ENCODE assay signal across 1 cellular context in genomic region chr10:100038561-100039071, GRCh38.
TF ChIP-seq lines count a peak whose summit lies in the region.

No MANE protein-coding gene starts in this region.

TF ChIP-seq in HepG2, 621 proteins besides CTCF, POLR2A, EP300 and RAD21 (continued from another document and continues in another):
- TF ChIP-seq, protein P1, sequence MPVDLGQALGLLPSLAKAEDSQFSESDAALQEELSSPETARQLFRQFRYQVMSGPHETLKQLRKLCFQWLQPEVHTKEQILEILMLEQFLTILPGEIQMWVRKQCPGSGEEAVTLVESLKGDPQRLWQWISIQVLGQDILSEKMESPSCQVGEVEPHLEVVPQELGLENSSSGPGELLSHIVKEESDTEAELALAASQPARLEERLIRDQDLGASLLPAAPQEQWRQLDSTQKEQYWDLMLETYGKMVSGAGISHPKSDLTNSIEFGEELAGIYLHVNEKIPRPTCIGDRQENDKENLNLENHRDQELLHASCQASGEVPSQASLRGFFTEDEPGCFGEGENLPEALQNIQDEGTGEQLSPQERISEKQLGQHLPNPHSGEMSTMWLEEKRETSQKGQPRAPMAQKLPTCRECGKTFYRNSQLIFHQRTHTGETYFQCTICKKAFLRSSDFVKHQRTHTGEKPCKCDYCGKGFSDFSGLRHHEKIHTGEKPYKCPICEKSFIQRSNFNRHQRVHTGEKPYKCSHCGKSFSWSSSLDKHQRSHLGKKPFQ (CRISPR knock-in tag; IDR thresholded peaks at IDR 0.05; ENCODE audit: insufficient replicate concordance) = no peak
- TF ChIP-seq ZNF605 (CRISPR knock-in tag; IDR thresholded peaks at IDR 0.05) (0 out of 2 replicates have a peak, but pooled peaks have one; percentile 47), ZNF761 (CRISPR knock-in tag; conservative IDR thresholded peaks at IDR 0.05) (no peak), ZNF431 (CRISPR knock-in tag; IDR thresholded peaks at IDR 0.05; ENCODE audit: borderline replicate concordance, low read depth) (no peak), ZNF343 (CRISPR knock-in tag; IDR thresholded peaks at IDR 0.05) (no peak), NFIC (IDR thresholded peaks at IDR 0.05; ENCODE audit: low read length) (no peak), THAP9 (CRISPR knock-in tag; IDR thresholded peaks at IDR 0.05; ENCODE audit: borderline replicate concordance) (no peak), FOSL2 (CRISPR knock-in tag; IDR thresholded peaks at IDR 0.05) (0 out of 2 replicates have a peak, but pooled peaks have one; percentile 11), ZNF124 (CRISPR knock-in tag; IDR thresholded peaks at IDR 0.05) (no peak), CBX5 (CRISPR knock-in tag; IDR thresholded peaks at IDR 0.05; ENCODE audit: borderline replicate concordance) (no peak), ZUFSP (CRISPR knock-in tag; IDR thresholded peaks at IDR 0.05; ENCODE audit: borderline replicate concordance) (no peak), ZNF598 (CRISPR knock-in tag; IDR thresholded peaks at IDR 0.05; ENCODE audit: borderline replicate concordance) (no peak), ZNF572 (CRISPR knock-in tag; IDR thresholded peaks at IDR 0.05) (no peak), KAT8 (CRISPR knock-in tag; IDR thresholded peaks at IDR 0.05) (no peak), SMARCE1 (IDR thresholded peaks at IDR 0.05; ENCODE audit: borderline replicate concordance) (no peak), TCF12 (IDR thresholded peaks at IDR 0.05) (no peak), TCF12 (CRISPR knock-in tag; IDR thresholded peaks at IDR 0.05) (no peak), ZNF160 (CRISPR knock-in tag; IDR thresholded peaks at IDR 0.05) (no peak), DR1 (CRISPR knock-in tag; IDR thresholded peaks at IDR 0.05) (no peak), NR2C2 (CRISPR knock-in tag; IDR thresholded peaks at IDR 0.05; ENCODE audit: borderline replicate concordance) (no peak), EHMT2 (IDR thresholded peaks at IDR 0.05; ENCODE audit: borderline replicate concordance, low read depth, low read length) (peak; percentile 84; the same call in 1 of the 2 replicates), ZNF207 (IDR thresholded peaks at IDR 0.05; ENCODE audit: borderline replicate concordance) (no peak), ZNF720 (CRISPR knock-in tag; IDR thresholded peaks at IDR 0.05) (no peak), DNMT1 (CRISPR knock-in tag; IDR thresholded peaks at IDR 0.05) (no peak), FOXA1 (IDR thresholded peaks at IDR 0.05) (no peak), FOXA1 (CRISPR knock-in tag; IDR thresholded peaks at IDR 0.05) (no peak), RBM39 (IDR thresholded peaks at IDR 0.05; ENCODE audit: low read depth, low read length, poor library complexity, severe bottlenecking) (no peak), KLF12 (CRISPR knock-in tag; IDR thresholded peaks at IDR 0.05; ENCODE audit: borderline replicate concordance) (no peak), BCL6 (CRISPR knock-in tag; IDR thresholded peaks at IDR 0.05) (no peak), ARNT2 (CRISPR knock-in tag; IDR thresholded peaks at IDR 0.05; ENCODE audit: low read depth) (no peak), TCF7L2 (IDR thresholded peaks at IDR 0.05; ENCODE audit: low read depth, low read length) (no peak), GZF1 (CRISPR knock-in tag; IDR thresholded peaks at IDR 0.05) (no peak), KMT2A (CRISPR knock-in tag; IDR thresholded peaks at IDR 0.05) (no peak), ZFP41 (CRISPR knock-in tag; IDR thresholded peaks at IDR 0.05; ENCODE audit: borderline replicate concordance) (no peak), DBP (CRISPR knock-in tag; IDR thresholded peaks at IDR 0.05; ENCODE audit: not compliant biosample characterization) (no peak), IRF2 (CRISPR knock-in tag; IDR thresholded peaks at IDR 0.05) (peak; percentile 29; the same call in 1 of the 2 replicates), TSC22D2 (CRISPR knock-in tag; IDR thresholded peaks at IDR 0.05; ENCODE audit: borderline replicate concordance) (no peak), KDM1A (CRISPR knock-in tag; IDR thresholded peaks at IDR 0.05) (no peak), RFX3 (CRISPR knock-in tag; IDR thresholded peaks at IDR 0.05) (no peak), ZNF646 (CRISPR knock-in tag; IDR thresholded peaks at IDR 0.05) (no peak), ESRRA (CRISPR knock-in tag; IDR thresholded peaks at IDR 0.05; ENCODE audit: low read depth) (peak; percentile 39; the same call in 1 of the 2 replicates)
- TF ChIP-seq, protein P2, sequence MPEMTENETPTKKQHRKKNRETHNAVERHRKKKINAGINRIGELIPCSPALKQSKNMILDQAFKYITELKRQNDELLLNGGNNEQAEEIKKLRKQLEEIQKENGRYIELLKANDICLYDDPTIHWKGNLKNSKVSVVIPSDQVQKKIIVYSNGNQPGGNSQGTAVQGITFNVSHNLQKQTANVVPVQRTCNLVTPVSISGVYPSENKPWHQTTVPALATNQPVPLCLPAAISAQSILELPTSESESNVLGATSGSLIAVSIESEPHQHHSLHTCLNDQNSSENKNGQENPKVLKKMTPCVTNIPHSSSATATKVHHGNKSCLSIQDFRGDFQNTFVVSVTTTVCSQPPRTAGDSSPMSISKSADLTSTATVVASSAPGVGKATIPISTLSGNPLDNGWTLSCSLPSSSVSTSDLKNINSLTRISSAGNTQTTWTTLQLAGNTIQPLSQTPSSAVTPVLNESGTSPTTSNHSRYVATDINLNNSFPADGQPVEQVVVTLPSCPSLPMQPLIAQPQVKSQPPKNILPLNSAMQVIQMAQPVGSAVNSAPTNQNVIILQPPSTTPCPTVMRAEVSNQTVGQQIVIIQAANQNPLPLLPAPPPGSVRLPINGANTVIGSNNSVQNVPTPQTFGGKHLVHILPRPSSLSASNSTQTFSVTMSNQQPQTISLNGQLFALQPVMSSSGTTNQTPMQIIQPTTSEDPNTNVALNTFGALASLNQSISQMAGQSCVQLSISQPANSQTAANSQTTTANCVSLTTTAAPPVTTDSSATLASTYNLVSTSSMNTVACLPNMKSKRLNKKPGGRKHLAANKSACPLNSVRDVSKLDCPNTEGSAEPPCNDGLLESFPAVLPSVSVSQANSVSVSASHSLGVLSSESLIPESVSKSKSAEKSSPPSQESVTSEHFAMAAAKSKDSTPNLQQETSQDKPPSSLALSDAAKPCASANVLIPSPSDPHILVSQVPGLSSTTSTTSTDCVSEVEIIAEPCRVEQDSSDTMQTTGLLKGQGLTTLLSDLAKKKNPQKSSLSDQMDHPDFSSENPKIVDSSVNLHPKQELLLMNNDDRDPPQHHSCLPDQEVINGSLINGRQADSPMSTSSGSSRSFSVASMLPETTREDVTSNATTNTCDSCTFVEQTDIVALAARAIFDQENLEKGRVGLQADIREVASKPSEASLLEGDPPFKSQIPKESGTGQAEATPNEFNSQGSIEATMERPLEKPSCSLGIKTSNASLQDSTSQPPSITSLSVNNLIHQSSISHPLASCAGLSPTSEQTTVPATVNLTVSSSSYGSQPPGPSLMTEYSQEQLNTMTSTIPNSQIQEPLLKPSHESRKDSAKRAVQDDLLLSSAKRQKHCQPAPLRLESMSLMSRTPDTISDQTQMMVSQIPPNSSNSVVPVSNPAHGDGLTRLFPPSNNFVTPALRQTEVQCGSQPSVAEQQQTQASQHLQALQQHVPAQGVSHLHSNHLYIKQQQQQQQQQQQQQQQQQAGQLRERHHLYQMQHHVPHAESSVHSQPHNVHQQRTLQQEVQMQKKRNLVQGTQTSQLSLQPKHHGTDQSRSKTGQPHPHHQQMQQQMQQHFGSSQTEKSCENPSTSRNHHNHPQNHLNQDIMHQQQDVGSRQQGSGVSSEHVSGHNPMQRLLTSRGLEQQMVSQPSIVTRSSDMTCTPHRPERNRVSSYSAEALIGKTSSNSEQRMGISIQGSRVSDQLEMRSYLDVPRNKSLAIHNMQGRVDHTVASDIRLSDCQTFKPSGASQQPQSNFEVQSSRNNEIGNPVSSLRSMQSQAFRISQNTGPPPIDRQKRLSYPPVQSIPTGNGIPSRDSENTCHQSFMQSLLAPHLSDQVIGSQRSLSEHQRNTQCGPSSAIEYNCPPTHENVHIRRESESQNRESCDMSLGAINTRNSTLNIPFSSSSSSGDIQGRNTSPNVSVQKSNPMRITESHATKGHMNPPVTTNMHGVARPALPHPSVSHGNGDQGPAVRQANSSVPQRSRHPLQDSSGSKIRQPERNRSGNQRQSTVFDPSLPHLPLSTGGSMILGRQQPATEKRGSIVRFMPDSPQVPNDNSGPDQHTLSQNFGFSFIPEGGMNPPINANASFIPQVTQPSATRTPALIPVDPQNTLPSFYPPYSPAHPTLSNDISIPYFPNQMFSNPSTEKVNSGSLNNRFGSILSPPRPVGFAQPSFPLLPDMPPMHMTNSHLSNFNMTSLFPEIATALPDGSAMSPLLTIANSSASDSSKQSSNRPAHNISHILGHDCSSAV (CRISPR knock-in tag; IDR thresholded peaks at IDR 0.05; ENCODE audit: borderline replicate concordance) = no peak
